In the genomic region with DNA sequence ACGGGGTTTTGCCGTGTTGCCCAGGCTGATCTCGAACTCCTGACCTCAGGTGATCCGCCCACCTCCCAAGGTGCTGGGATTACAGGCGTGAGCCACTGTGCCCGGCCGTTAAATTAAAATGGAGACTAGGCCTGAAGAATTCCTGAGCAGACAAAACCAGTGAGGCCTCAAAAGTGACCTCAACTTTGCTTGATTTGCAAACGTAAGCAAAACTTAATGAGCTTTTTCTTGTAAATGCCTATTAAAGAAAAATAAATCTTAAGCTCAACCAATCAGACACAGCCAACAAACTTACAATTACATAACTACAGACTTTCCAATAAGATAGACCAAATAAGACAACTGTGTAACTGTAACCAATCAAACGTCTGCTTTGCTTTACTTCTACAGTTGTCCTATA, we compare ENCODE assay signal across 35 cellular contexts.
"Had no signal": no experiment of that assay in that cellular context is flagged by ENCODE, and none has a peak within 500 bp of the region (broad histone marks: within the 10 kb centered on the region; RNA-seq: fewer than 3 reads in every experiment).

No MANE protein-coding gene starts in this region.

- H3K9me3 ChIP-seq: adrenal gland, body of pancreas, esophagus muscularis mucosa, gastrocnemius medialis, heart right ventricle had no signal

- H3K27ac ChIP-seq: adrenal gland, body of pancreas, esophagus muscularis mucosa, foreskin keratinocyte, gastrocnemius medialis, heart right ventricle had no signal

- H3K4me3 ChIP-seq: adrenal gland, body of pancreas, esophagus muscularis mucosa, gastrocnemius medialis, heart right ventricle had no signal

- H3K27me3 Mint-ChIP-seq: activated CD4-positive, alpha-beta T cell treated with anti-CD3 and anti-CD28 coated beads, Interleukin-2, amount 10 ng/mL, durations not matched to agents 24 days and 14 days; activated CD8-positive, alpha-beta memory T cell treated with anti-CD3 and anti-CD28 coated beads, Interleukin-2, amount 10 ng/mL, durations not matched to agents 7 days and 5 days had no signal

- H3K9me3 Mint-ChIP-seq: activated CD4-positive, alpha-beta memory T cell treated with anti-CD3 and anti-CD28 coated beads for 36 hours; activated CD4-positive, alpha-beta T cell treated with anti-CD3 and anti-CD28 coated beads, Interleukin-2, amount 10 ng/mL, durations not matched to agents 24 days and 14 days; activated naive CD4-positive, alpha-beta T cell treated with anti-CD3 and anti-CD28 coated beads for 36 hours; activated naive CD4-positive, alpha-beta T cell treated with anti-CD3 and anti-CD28 coated beads, Interleukin-2, amount 50 U/mL, for 24 hours; activated naive CD8-positive, alpha-beta T cell treated with anti-CD3 and anti-CD28 coated beads for 36 hours; activated naive CD8-positive, alpha-beta T cell treated with anti-CD3 and anti-CD28 coated beads, Interleukin-2, amount 50 U/mL, for 24 hours; activated T-helper 1 cell treated with anti-CD3 and anti-CD28 coated beads, Interleukin-12 subunit alpha, Interleukin-12 subunit beta, Interleukin-2, Interleukin-4 antibody, amounts not matched to agents 30 ng/mL and 10 ng/mL and 1 ng/mL, durations not matched to agents 14 hours and 24 hours and 36 hours; activated T-helper 2 cell treated with anti-CD3 and anti-CD28 coated beads, Interferon-gamma antibody, Interleukin-2, Interleukin-4, amounts not matched to agents 10 μg/mL and 5 μg/mL and 100 μg/mL, durations not matched to agents 14 hours and 24 hours and 36 hours; T-helper 2 cell treated with Interferon-gamma antibody and Interleukin-4, amounts not matched to agents 5 μg/mL and 100 μg/mL, for 36 hours had no signal

- DNase-seq: activated CD4-positive, alpha-beta memory T cell treated with anti-CD3 and anti-CD28 coated beads for 36 hours; activated CD4-positive, alpha-beta T cell treated with anti-CD3 and anti-CD28 coated beads for 36 hours; activated CD4-positive, alpha-beta T cell treated with anti-CD3 and anti-CD28 coated beads, Interleukin-2, amount 10 ng/mL, durations not matched to agents 24 days and 14 days; activated CD4-positive, CD25-positive, alpha-beta regulatory T cell; activated CD4-positive, CD25-positive, alpha-beta regulatory T cell treated with anti-CD3 and anti-CD28 coated beads, Interleukin-2, amount 50 U/mL, for 72 hours; activated CD8-positive, alpha-beta memory T cell treated with anti-CD3 and anti-CD28 coated beads, Interleukin-2, amount 10 ng/mL, durations not matched to agents 7 days and 5 days; activated CD8-positive, alpha-beta memory T cell treated with anti-CD3 and anti-CD28 coated beads, Interleukin-2, amount 50 U/mL, for 4 hours; activated CD8-positive, alpha-beta T cell treated with anti-CD3 and anti-CD28 coated beads, Interleukin-2, amount 10 ng/mL, durations not matched to agents 7 days and 5 days; activated effector memory CD4-positive, alpha-beta T cell treated with anti-CD3 and anti-CD28 coated beads, Interleukin-2, amount 50 U/mL, for 16 hours; activated naive CD4-positive, alpha-beta T cell treated with anti-CD3 and anti-CD28 coated beads for 36 hours; activated naive CD8-positive, alpha-beta T cell treated with anti-CD3 and anti-CD28 coated beads for 36 hours; activated naive CD8-positive, alpha-beta T cell treated with anti-CD3 and anti-CD28 coated beads, Interleukin-2, amount 50 U/mL, for 24 hours; activated T-cell treated with anti-CD3 and anti-CD28 coated beads, Interleukin-2, amount 50 U/mL, for 1 hour; activated T-cell treated with anti-CD3 and anti-CD28 coated beads, Interleukin-2, amount 50 U/mL, for 48 hours; adrenal gland; amygdala; aorta; body of pancreas; caudate nucleus; cortex of kidney; dermis blood vessel endothelial cell; effector CD4-positive, alpha-beta T cell; effector memory CD8-positive, alpha-beta T cell; erythroblast; foreskin keratinocyte; gastrocnemius medialis; heart right ventricle; T-helper 17 cell; T1000 had no signal

- H3K27me3 ChIP-seq: adrenal gland, body of pancreas, esophagus muscularis mucosa, foreskin keratinocyte, gastrocnemius medialis, heart right ventricle had no signal

- H3K4me1 Mint-ChIP-seq: activated CD4-positive, alpha-beta T cell treated with anti-CD3 and anti-CD28 coated beads for 36 hours; activated CD8-positive, alpha-beta memory T cell treated with anti-CD3 and anti-CD28 coated beads, Interleukin-2, amount 10 ng/mL, durations not matched to agents 7 days and 5 days; activated naive CD4-positive, alpha-beta T cell treated with anti-CD3 and anti-CD28 coated beads, Interleukin-2, amount 50 U/mL, for 24 hours; activated naive CD8-positive, alpha-beta T cell treated with anti-CD3 and anti-CD28 coated beads for 36 hours; activated naive CD8-positive, alpha-beta T cell treated with anti-CD3 and anti-CD28 coated beads, Interleukin-2, amount 50 U/mL, for 24 hours; T-helper 17 cell had no signal

- ATAC-seq: activated CD4-positive, alpha-beta T cell treated with anti-CD3 and anti-CD28 coated beads for 36 hours; activated CD8-positive, alpha-beta memory T cell treated with anti-CD3 and anti-CD28 coated beads, Interleukin-2, amount 10 ng/mL, durations not matched to agents 7 days and 5 days; activated CD8-positive, alpha-beta T cell treated with anti-CD3 and anti-CD28 coated beads, Interleukin-2, amount 10 ng/mL, durations not matched to agents 7 days and 5 days; activated naive CD8-positive, alpha-beta T cell treated with anti-CD3 and anti-CD28 coated beads, Interleukin-2, amount 50 U/mL, for 24 hours; body of pancreas; effector memory CD8-positive, alpha-beta T cell; foreskin keratinocyte; gastrocnemius medialis; heart right ventricle; T-helper 17 cell had no signal

- H3K36me3 ChIP-seq: adrenal gland, esophagus muscularis mucosa, gastrocnemius medialis, heart right ventricle had no signal

- FAIRE-seq: colon had no signal

- H3K27ac Mint-ChIP-seq: activated CD4-positive, alpha-beta memory T cell treated with anti-CD3 and anti-CD28 coated beads for 36 hours; activated CD4-positive, alpha-beta T cell treated with anti-CD3 and anti-CD28 coated beads for 36 hours; activated CD4-positive, alpha-beta T cell treated with anti-CD3 and anti-CD28 coated beads, Interleukin-2, amount 10 ng/mL, durations not matched to agents 24 days and 14 days; activated CD8-positive, alpha-beta memory T cell treated with anti-CD3 and anti-CD28 coated beads, Interleukin-2, amount 10 ng/mL, durations not matched to agents 7 days and 5 days; activated CD8-positive, alpha-beta T cell treated with anti-CD3 and anti-CD28 coated beads, Interleukin-2, amount 10 ng/mL, durations not matched to agents 7 days and 5 days; activated naive CD4-positive, alpha-beta T cell treated with anti-CD3 and anti-CD28 coated beads for 36 hours; activated naive CD4-positive, alpha-beta T cell treated with anti-CD3 and anti-CD28 coated beads, Interleukin-2, amount 50 U/mL, for 24 hours; activated naive CD8-positive, alpha-beta T cell treated with anti-CD3 and anti-CD28 coated beads for 36 hours; activated naive CD8-positive, alpha-beta T cell treated with anti-CD3 and anti-CD28 coated beads, Interleukin-2, amount 50 U/mL, for 24 hours; activated T-helper 1 cell treated with anti-CD3 and anti-CD28 coated beads, Interleukin-12 subunit alpha, Interleukin-12 subunit beta, Interleukin-2, Interleukin-4 antibody, amounts not matched to agents 30 ng/mL and 10 ng/mL and 1 ng/mL, durations not matched to agents 14 hours and 24 hours and 36 hours; activated T-helper 2 cell treated with anti-CD3 and anti-CD28 coated beads, Interferon-gamma antibody, Interleukin-2, Interleukin-4, amounts not matched to agents 10 μg/mL and 5 μg/mL and 100 μg/mL, durations not matched to agents 14 hours and 24 hours and 36 hours; effector memory CD8-positive, alpha-beta T cell; T-helper 17 cell; T-helper 2 cell treated with Interferon-gamma antibody and Interleukin-4, amounts not matched to agents 5 μg/mL and 100 μg/mL, for 36 hours had no signal

- H3K4me3 Mint-ChIP-seq: activated CD4-positive, alpha-beta memory T cell treated with anti-CD3 and anti-CD28 coated beads for 36 hours; activated CD4-positive, alpha-beta T cell treated with anti-CD3 and anti-CD28 coated beads for 36 hours; activated CD4-positive, alpha-beta T cell treated with anti-CD3 and anti-CD28 coated beads, Interleukin-2, amount 10 ng/mL, durations not matched to agents 24 days and 14 days; activated CD8-positive, alpha-beta memory T cell treated with anti-CD3 and anti-CD28 coated beads, Interleukin-2, amount 10 ng/mL, durations not matched to agents 7 days and 5 days; activated CD8-positive, alpha-beta T cell treated with anti-CD3 and anti-CD28 coated beads, Interleukin-2, amount 10 ng/mL, durations not matched to agents 7 days and 5 days; activated naive CD4-positive, alpha-beta T cell treated with anti-CD3 and anti-CD28 coated beads for 36 hours; activated naive CD4-positive, alpha-beta T cell treated with anti-CD3 and anti-CD28 coated beads, Interleukin-2, amount 50 U/mL, for 24 hours; activated naive CD8-positive, alpha-beta T cell treated with anti-CD3 and anti-CD28 coated beads for 36 hours; activated naive CD8-positive, alpha-beta T cell treated with anti-CD3 and anti-CD28 coated beads, Interleukin-2, amount 50 U/mL, for 24 hours; activated T-helper 1 cell treated with anti-CD3 and anti-CD28 coated beads, Interleukin-12 subunit alpha, Interleukin-12 subunit beta, Interleukin-2, Interleukin-4 antibody, amounts not matched to agents 30 ng/mL and 10 ng/mL and 1 ng/mL, durations not matched to agents 14 hours and 24 hours and 36 hours; effector memory CD8-positive, alpha-beta T cell; T-helper 17 cell; T-helper 2 cell treated with Interferon-gamma antibody and Interleukin-4, amounts not matched to agents 5 μg/mL and 100 μg/mL, for 36 hours had no signal

- H3K4me1 ChIP-seq: adrenal gland, esophagus muscularis mucosa, foreskin keratinocyte, gastrocnemius medialis had no signal

- H3K36me3 Mint-ChIP-seq: activated CD4-positive, alpha-beta memory T cell treated with anti-CD3 and anti-CD28 coated beads for 36 hours; activated CD8-positive, alpha-beta memory T cell treated with anti-CD3 and anti-CD28 coated beads, Interleukin-2, amount 10 ng/mL, durations not matched to agents 7 days and 5 days; activated naive CD4-positive, alpha-beta T cell treated with anti-CD3 and anti-CD28 coated beads, Interleukin-2, amount 50 U/mL, for 24 hours; activated naive CD8-positive, alpha-beta T cell treated with anti-CD3 and anti-CD28 coated beads for 36 hours had no signal
